ENCODE assay signal across 11 cellular contexts in genomic region chr20:54474866-54475265, GRCh38. TPM values are rescaled to one million over a fixed set of nuclear protein-coding genes. Genes with fewer than 3 reads are reported as not detected.
A peak's percentile ranks its signal among the peaks of the same experiment; 100 is the strongest.
DNase-seq lines count a peak whose midpoint lies in the region; ATAC-seq and TF ChIP-seq lines count a peak whose summit lies in the region.
"Had no signal": no experiment of that assay in that cellular context is flagged by ENCODE, and none has a peak within 500 bp of the region (broad histone marks: within the 10 kb centered on the region; RNA-seq: fewer than 3 reads in every experiment).

No MANE protein-coding gene starts in this region.

- POLR2A ChIA-PET in WTC11 (lab: Charles Lee) = no interaction called here

- no peak overlapping the region for H3K27ac ChIP-seq in ACC112 (ENCODE audit: low read depth, low read length)
- no peak overlapping the region for H3K27ac ChIP-seq in adrenal gland
- H3K27ac ChIP-seq: BLaER1 treated with 17β-estradiol and CSF1 and Interleukin-3, amounts not matched to agents 10 nM and 100 nM had no signal

- H3K27me3 Mint-ChIP-seq in WTC11 (ENCODE audit: low read depth) = peaks cover 29% of the 10 kb centered on the region

- TF ChIP-seq CTCF in WTC11 (IDR thresholded peaks at IDR 0.05) (no peak), adrenal gland (IDR thresholded peaks at IDR 0.05) (no peak)

- DNase-seq in WTC11 (ENCODE audit: low spot score) (no peak), left ventricle myocardium superior (no peak), renal cortical epithelial cell (ENCODE audit: low read depth) (peak; percentile 25), NOMO-1 (lab: John Stamatoyannopoulos, UW; ENCODE audit: unreplicated experiment in 2 of 2) (no peak), adrenal gland (no peak)
- no peak for DNase-seq in activated naive CD4-positive, alpha-beta T cell treated with Interleukin-2 at 50 U/mL for 16 hours
- DNase-seq: activated T-cell treated with anti-CD3 and anti-CD28 coated beads for 4 hours; stimulated activated CD8-positive, alpha-beta memory T cell treated with anti-CD3 and anti-CD28 coated beads, Interleukin-4, amount 100 ng/mL, for 48 hours had no signal

- H3K79me2 ChIP-seq in ACC112 (ENCODE audit: control insufficient read depth, insufficient read depth, low read length, unreplicated experiment) = peaks cover 7% of the 10 kb centered on the region

- H3K36me3 Mint-ChIP-seq in WTC11 = no peaks in the 10 kb centered on the region

- peaks cover 30% of the 10 kb centered on the region for H3K4me1 Mint-ChIP-seq in WTC11

- no peaks in the 10 kb centered on the region for H3K9me3 ChIP-seq in adrenal gland (replicated peaks in 1 of 3)

- H3K4me3 ChIP-seq in ACC112 (ENCODE audit: low read depth, low read length) = peak overlapping the region; percentile 88
- H3K4me3 ChIP-seq in adrenal gland = peak overlapping the region in 1 of 4 donors; percentile 52
- H3K4me3 ChIP-seq: BLaER1 treated with 17β-estradiol and CSF1 and Interleukin-3, amounts not matched to agents 10 nM and 100 nM had no signal

- peak overlapping the region; percentile 91 for H3K4me3 Mint-ChIP-seq in WTC11

- intact Hi-C loops in left ventricle myocardium superior (cut with micrococcal nuclease) (loop anchor here (10.0 kb wide), 1 partner anchor 170 kb away; no protein-coding TSS in a partner anchor), adrenal gland (cut with DNase I) (no loop called here)

- H3K4me1 ChIP-seq in ACC112 (ENCODE audit: control insufficient read depth, insufficient read depth, low read length, unreplicated experiment) (peaks cover 13% of the 10 kb centered on the region), adrenal gland (replicated peaks in 1 of 2) (peaks cover 0 to 9% of the 10 kb centered on the region in 2 donors)
- H3K4me1 ChIP-seq: BLaER1 treated with 17β-estradiol and CSF1 and Interleukin-3, amounts not matched to agents 10 nM and 100 nM had no signal

- no peak overlapping the region for H3K27ac Mint-ChIP-seq in WTC11

- H3K27me3 ChIP-seq in ACC112 (ENCODE audit: insufficient read depth, low read length) = no peaks in the 10 kb centered on the region
- H3K27me3 ChIP-seq in adrenal gland = peaks cover 22% of the 10 kb centered on the region
- H3K27me3 ChIP-seq: BLaER1 treated with 17β-estradiol and CSF1 and Interleukin-3, amounts not matched to agents 10 nM and 100 nM had no signal

- ATAC-seq in WTC11 (peak; percentile 11), left ventricle myocardium superior (peak; percentile 17), HG03108 (IDR thresholded peaks at IDR 0.05; ENCODE audit: unreplicated experiment) (no peak)

- CTCF ChIA-PET in WTC11 (lab: Charles Lee) = interaction anchor here (1.7 kb wide), 1 partner anchor 18 kb away, joined by 6 read pairs; no protein-coding TSS in a partner anchor

- 11 to 17% (median 14%) methylated on average over 10 of the region's 10 CpGs for WGBS in adrenal gland, 4 donors

- H3K36me3 ChIP-seq in ACC112 (ENCODE audit: insufficient read depth, low read length) (no peaks in the 10 kb centered on the region), adrenal gland (replicated peaks in 1 of 2) (no peaks in the 10 kb centered on the region)
- H3K36me3 ChIP-seq: BLaER1 treated with 17β-estradiol and CSF1 and Interleukin-3, amounts not matched to agents 10 nM and 100 nM had no signal

- no peaks in the 10 kb centered on the region for H3K9me3 Mint-ChIP-seq in WTC11

- TF ChIP-seq POLR2A in adrenal gland (IDR thresholded peaks at IDR 0.05) = no peak

- no peak overlapping the region for H2AFZ ChIP-seq in ACC112 (ENCODE audit: low read length, unreplicated experiment)

TF ChIP-seq in WTC11, 78 proteins besides CTCF, POLR2A, EP300 and RAD21 (continues in another document):
- TF ChIP-seq FOXK1 (CRISPR knock-in tag; IDR thresholded peaks at IDR 0.05) (no peak), NR2C2 (CRISPR knock-in tag; IDR thresholded peaks at IDR 0.05) (no peak), AR (CRISPR knock-in tag; IDR thresholded peaks at IDR 0.05) (no peak), PRDM15 (CRISPR knock-in tag; IDR thresholded peaks at IDR 0.05) (no peak), FOXP1 (CRISPR knock-in tag; IDR thresholded peaks at IDR 0.05; ENCODE audit: borderline replicate concordance) (no peak), TEAD1 (CRISPR knock-in tag; IDR thresholded peaks at IDR 0.05) (no peak), ESRRA (CRISPR knock-in tag; IDR thresholded peaks at IDR 0.05; ENCODE audit: borderline replicate concordance) (no peak), ATF6 (CRISPR knock-in tag; IDR thresholded peaks at IDR 0.05) (no peak), ZNF423 (CRISPR knock-in tag; IDR thresholded peaks at IDR 0.05) (no peak)
- TF ChIP-seq, protein P1, sequence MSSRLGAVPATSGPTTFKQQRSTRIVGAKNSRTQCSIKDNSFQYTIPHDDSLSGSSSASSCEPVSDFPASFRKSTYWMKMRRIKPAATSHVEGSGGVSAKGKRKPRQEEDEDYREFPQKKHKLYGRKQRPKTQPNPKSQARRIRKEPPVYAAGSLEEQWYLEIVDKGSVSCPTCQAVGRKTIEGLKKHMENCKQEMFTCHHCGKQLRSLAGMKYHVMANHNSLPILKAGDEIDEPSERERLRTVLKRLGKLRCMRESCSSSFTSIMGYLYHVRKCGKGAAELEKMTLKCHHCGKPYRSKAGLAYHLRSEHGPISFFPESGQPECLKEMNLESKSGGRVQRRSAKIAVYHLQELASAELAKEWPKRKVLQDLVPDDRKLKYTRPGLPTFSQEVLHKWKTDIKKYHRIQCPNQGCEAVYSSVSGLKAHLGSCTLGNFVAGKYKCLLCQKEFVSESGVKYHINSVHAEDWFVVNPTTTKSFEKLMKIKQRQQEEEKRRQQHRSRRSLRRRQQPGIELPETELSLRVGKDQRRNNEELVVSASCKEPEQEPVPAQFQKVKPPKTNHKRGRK (CRISPR knock-in tag; IDR thresholded peaks at IDR 0.05; ENCODE audit: borderline replicate concordance) = no peak

RNA-seq across cellular contexts. Expression of gene DOK5, which starts 0.5 kb away (rescaled TPM):
- 8.8 to 10.4 TPM (median 10.1 TPM) in 3 replicates for total RNA-seq in WTC11 (2021)
- total RNA-seq in left ventricle myocardium superior = 1.8 TPM
- under 0.01 and 6.5 TPM in 2 replicates for total RNA-seq in renal cortical epithelial cell
- 1 to 10 TPM in 3 of 8 donors, under 1 TPM in 4, not detected in 1; 0.29 to 1.9 (median 0.81) TPM for total RNA-seq in adrenal gland
- polyA plus RNA-seq in adrenal gland = 1 to 10 TPM; 1.2 to 2.0 (median 1.4) TPM
